In the genomic region with DNA sequence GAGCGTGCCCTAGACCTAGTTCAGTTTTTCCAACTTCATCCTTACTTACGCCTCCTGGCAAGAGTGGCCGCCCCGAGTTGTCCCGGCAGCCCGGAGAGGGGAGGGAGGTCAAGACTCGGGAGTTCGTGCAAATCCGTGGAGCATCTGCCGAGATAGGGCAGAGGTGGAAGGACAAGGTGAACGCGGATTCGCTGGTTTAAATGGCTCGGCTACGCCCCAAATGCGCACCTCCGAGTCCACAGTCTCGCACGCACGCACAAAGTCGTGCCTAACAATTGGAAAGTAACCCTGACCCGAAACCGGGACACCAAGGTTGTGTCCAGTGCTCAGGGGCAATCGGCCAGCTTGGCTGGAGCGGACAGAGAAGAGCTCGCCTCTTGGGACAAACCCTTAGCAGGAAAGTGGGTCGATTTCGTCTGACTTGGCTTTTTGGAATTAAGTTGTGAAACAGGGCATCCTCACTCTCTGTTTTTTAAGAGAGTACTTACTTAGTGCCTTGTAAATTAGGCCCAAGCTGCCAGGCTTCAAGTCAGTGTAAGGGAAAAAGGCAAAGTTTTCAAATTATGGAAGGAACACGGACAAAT, we compare ENCODE assay signal across 9 cellular contexts. TPM values are rescaled to one million over a fixed set of nuclear protein-coding genes. Genes with fewer than 3 reads are reported as not detected.
DNase-seq lines count a peak whose midpoint lies in the region; ATAC-seq and TF ChIP-seq lines count a peak whose summit lies in the region.
"Had no signal": no experiment of that assay in that cellular context is flagged by ENCODE, and none has a peak within 500 bp of the region (broad histone marks: within the 10 kb centered on the region; RNA-seq: fewer than 3 reads in every experiment).

No MANE protein-coding gene starts in this region.

- TF ChIP-seq CTCF in smooth muscle cell (IDR thresholded peaks at IDR 0.05; ENCODE audit: borderline replicate concordance, insufficient read depth, poor library complexity, severe bottlenecking): no peak

- H3F3A ChIP-seq in smooth muscle cell (ENCODE audit: low read depth): peaks cover 4% of the 10 kb centered on the region

- 4% methylated on average over 27 of the region's 29 CpGs for WGBS in smooth muscle cell (ENCODE audit: low lambda C conversion rate)

- peak; percentile 37 to 56 (median 48) for DNase-seq in activated naive CD4-positive, alpha-beta T cell (lab: John Stamatoyannopoulos, UW)
- DNase-seq in activated naive CD4-positive, alpha-beta T cell treated with Interleukin-2 at 50 U/mL for 16 hours: no peak
- DNase-seq in NCI-H146 (lab: John Stamatoyannopoulos, UW) (peak; percentile 88), iPS DF 19.7 (ENCODE audit: low read depth, low spot score) (peak; percentile 23), smooth muscle cell (lab: John Stamatoyannopoulos, UW; ENCODE audit: unreplicated experiment) (no peak)
- DNase-seq in activated naive CD8-positive, alpha-beta T cell treated with anti-CD3 and anti-CD28 coated beads, Interleukin-2, amount 10 ng/mL, durations not matched to agents 7 days and 5 days: no peak
- no peak for DNase-seq in NK-92 treated with Interleukin-12 subunit alpha and Interleukin-12 subunit beta, amount 100 ng/mL, for 24 hours (lab: John Stamatoyannopoulos, UW)

- no peaks in the 10 kb centered on the region for H3K27me3 Mint-ChIP-seq in activated naive CD8-positive, alpha-beta T cell treated with anti-CD3 and anti-CD28 coated beads, Interleukin-2, amount 10 ng/mL, durations not matched to agents 7 days and 5 days

- H2AFZ ChIP-seq in smooth muscle cell (ENCODE audit: low read depth): peak overlapping the region; percentile 89

- H3K4me1 Mint-ChIP-seq in activated naive CD8-positive, alpha-beta T cell treated with anti-CD3 and anti-CD28 coated beads, Interleukin-2, amount 10 ng/mL, durations not matched to agents 7 days and 5 days: peaks cover 23% of the 10 kb centered on the region

- H3K9ac ChIP-seq in smooth muscle cell (ENCODE audit: low read depth): peak overlapping the region; percentile 93

- H3K4me3 ChIP-seq in smooth muscle cell: peak overlapping the region; percentile 84

- H3K27ac Mint-ChIP-seq in activated naive CD8-positive, alpha-beta T cell treated with anti-CD3 and anti-CD28 coated beads, Interleukin-2, amount 10 ng/mL, durations not matched to agents 7 days and 5 days: peak overlapping the region; percentile 98

- peak overlapping the region; percentile 98 for H3K4me3 Mint-ChIP-seq in activated naive CD8-positive, alpha-beta T cell treated with anti-CD3 and anti-CD28 coated beads, Interleukin-2, amount 10 ng/mL, durations not matched to agents 7 days and 5 days

- peaks cover 37% of the 10 kb centered on the region for H4K20me1 ChIP-seq in smooth muscle cell (ENCODE audit: low read depth)

- peak; percentile 46 for ATAC-seq in HG02642 (IDR thresholded peaks at IDR 0.05; ENCODE audit: poor library complexity, unreplicated experiment)
- ATAC-seq in activated naive CD8-positive, alpha-beta T cell treated with anti-CD3 and anti-CD28 coated beads, Interleukin-2, amount 10 ng/mL, durations not matched to agents 7 days and 5 days (ENCODE audit: low read depth): peak; percentile 57

- no peaks in the 10 kb centered on the region for H3K9me3 Mint-ChIP-seq in activated naive CD8-positive, alpha-beta T cell treated with anti-CD3 and anti-CD28 coated beads, Interleukin-2, amount 10 ng/mL, durations not matched to agents 7 days and 5 days

- H3K79me2 ChIP-seq in smooth muscle cell (ENCODE audit: low read depth): peaks cover 39% of the 10 kb centered on the region

- no peaks in the 10 kb centered on the region for H3K9me3 ChIP-seq in smooth muscle cell (replicated peaks; ENCODE audit: low read depth)

- H3K4me2 ChIP-seq in smooth muscle cell: peak overlapping the region; percentile 92

- H3K36me3 Mint-ChIP-seq in activated naive CD8-positive, alpha-beta T cell treated with anti-CD3 and anti-CD28 coated beads, Interleukin-2, amount 10 ng/mL, durations not matched to agents 7 days and 5 days: peaks cover 7% of the 10 kb centered on the region

- H3K36me3 ChIP-seq in smooth muscle cell (ENCODE audit: low read depth): peaks cover 9% of the 10 kb centered on the region

- POLR2A ChIA-PET in activated naive CD8-positive, alpha-beta T cell treated with anti-CD3 and anti-CD28 coated beads, Interleukin-2, amount 10 ng/mL, durations not matched to agents 7 days and 5 days (lab: Charles Lee): interaction anchor here (1.0 to 1.5 kb wide), 2 partner anchors 42 to 136 kb away, joined by 3 read pairs; a partner anchor contains a TSS

- H3K27ac ChIP-seq in smooth muscle cell (ENCODE audit: low read depth): peak overlapping the region; percentile 96

- H3K27me3 ChIP-seq in smooth muscle cell (ENCODE audit: low read depth): no peaks in the 10 kb centered on the region

- peaks cover 18% of the 10 kb centered on the region for H3K4me1 ChIP-seq in smooth muscle cell (ENCODE audit: low read depth)

RNA-seq across cellular contexts. Expression of a gene that starts 0.7 kb away (rescaled TPM):
- 10 to 100 TPM; 64.3 to 67.4 TPM for total RNA-seq in activated naive CD8-positive, alpha-beta T cell treated with anti-CD3 and anti-CD28 coated beads, Interleukin-2, amount 10 ng/mL, durations not matched to agents 7 days and 5 days
- total RNA-seq in smooth muscle cell: 180 and 194 TPM in 2 replicates
- polyA plus RNA-seq in smooth muscle cell: 84.6 and 109 TPM in 2 replicates

RNA-seq across cellular contexts. Expression of a gene that starts 42.5 kb away (rescaled TPM):
- 1 to 10 TPM; 1.3 to 1.4 TPM for total RNA-seq in activated naive CD8-positive, alpha-beta T cell treated with anti-CD3 and anti-CD28 coated beads, Interleukin-2, amount 10 ng/mL, durations not matched to agents 7 days and 5 days
- 0.49 TPM in 1 of 2 replicates, not detected in the other for total RNA-seq in smooth muscle cell
- not detected in 2 replicates for polyA plus RNA-seq in smooth muscle cell
- total RNA-seq: HT1080 had no signal

Comparison
In these comparisons a context has a peak if more than half of its experiments do, and no peak if none do; other contexts are left out.
1. DNase-seq: peak in activated naive CD4-positive, alpha-beta T cell (4 of 4), NCI-H146 (single experiment) and iPS DF 19.7 (single experiment); none in activated naive CD4-positive, alpha-beta T cell treated with Interleukin-2 at 50 U/mL for 16 hours (single experiment), activated naive CD8-positive, alpha-beta T cell treated with anti-CD3 and anti-CD28 coated beads, Interleukin-2, amount 10 ng/mL, durations not matched to agents 7 days and 5 days (single experiment), smooth muscle cell (single experiment) and NK-92 treated with Interleukin-12 subunit alpha and Interleukin-12 subunit beta, amount 100 ng/mL, for 24 hours (single experiment).